ENCODE assay signal across 10 cellular contexts in the genomic region with DNA sequence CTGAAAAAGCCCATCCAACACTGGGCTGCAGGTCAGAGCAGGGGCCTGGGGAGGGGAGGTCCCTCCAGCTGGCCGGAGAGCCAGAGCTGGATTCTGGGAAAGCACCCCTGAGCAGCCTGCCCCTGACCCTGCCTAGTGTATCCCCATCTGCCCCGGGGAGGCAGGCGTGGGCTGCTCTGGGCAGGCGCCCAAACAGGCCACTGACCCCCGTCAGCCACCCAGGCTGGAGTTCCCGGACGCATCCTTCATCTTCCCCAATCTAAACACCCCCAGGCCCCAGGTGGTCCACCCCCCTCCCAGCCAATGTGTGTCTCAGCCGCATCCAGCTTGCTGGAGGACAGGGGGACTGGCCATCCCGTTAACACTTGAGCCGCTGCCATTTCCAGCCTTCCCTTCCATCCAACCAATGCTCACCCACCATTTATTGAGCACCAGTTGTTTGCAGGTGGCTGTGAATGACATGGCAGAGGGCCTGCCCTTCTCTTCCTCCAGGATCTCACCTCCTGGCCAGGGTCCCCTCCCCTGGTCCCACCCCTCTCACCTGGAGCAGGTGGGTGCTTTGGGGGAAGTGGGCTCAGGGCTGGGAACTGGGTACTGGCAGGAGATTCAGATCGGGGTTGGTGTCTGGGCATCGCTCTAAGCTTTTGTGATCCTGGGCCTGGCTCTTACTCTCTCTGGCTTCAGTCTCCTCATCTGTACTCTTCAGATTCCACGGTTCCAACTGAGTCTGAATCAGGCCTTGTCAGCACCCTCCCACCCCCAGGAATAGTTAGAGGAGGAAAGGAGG. TPM values are rescaled to one million over a fixed set of nuclear protein-coding genes. Genes with fewer than 3 reads are reported as not detected.
DNase-seq lines count a peak whose midpoint lies in the region; ATAC-seq and TF ChIP-seq lines count a peak whose summit lies in the region.
"Had no signal": no experiment of that assay in that cellular context is flagged by ENCODE, and none has a peak within 500 bp of the region (broad histone marks: within the 10 kb centered on the region; RNA-seq: fewer than 3 reads in every experiment).

No MANE protein-coding gene starts in this region.

- POLR2A ChIA-PET in GM10248 (lab: Yijun Ruan, JAX) = no interaction called here

- H3K4me2 ChIP-seq in Karpas-422 (ENCODE audit: low read depth, low read length, poor library complexity, severe bottlenecking) = peak overlapping the region; percentile 86
- peak overlapping the region; percentile 93 for H3K4me2 ChIP-seq in neural progenitor cell

- no peaks in the 10 kb centered on the region for H3K4me1 Mint-ChIP-seq in neural progenitor cell

- DNase-seq in GM10248 (ENCODE audit: extremely low spot score) = peak; percentile 22
- peak; percentile 56 for DNase-seq in Karpas-422
- peak in 1 of 10 donors; percentile 31 for DNase-seq in dorsolateral prefrontal cortex
- DNase-seq in neural progenitor cell (ENCODE audit: low spot score) = no peak
- no peak for DNase-seq in NCI-H446 treated with DMSO at 0.1 percent for 48 hours (lab: John Stamatoyannopoulos, UW)
- no peak for DNase-seq in NCI-H2081 treated with DMSO at 0.1 percent for 48 hours (lab: John Stamatoyannopoulos, UW)
- DNase-seq in NK-92 treated with Interleukin-12 subunit alpha and Interleukin-12 subunit beta, amount 100 ng/mL, for 24 hours (lab: John Stamatoyannopoulos, UW) = no peak
- DNase-seq: NCI-H526 had no signal

- peak overlapping the region; percentile 82 for H3K4me3 Mint-ChIP-seq in neural progenitor cell

- H2AFZ ChIP-seq in Karpas-422 (ENCODE audit: low read length) (no peak overlapping the region), neural progenitor cell (replicated peaks) (no peak overlapping the region)

- intact Hi-C loops in dorsolateral prefrontal cortex (cut with DNase I) = loop anchor here in 1 of 2 donors (5.0 kb wide), 1 partner anchor 107 kb away; no protein-coding TSS in a partner anchor

- H3K27me3 ChIP-seq in Karpas-422 (ENCODE audit: low read length) (no peaks in the 10 kb centered on the region), dorsolateral prefrontal cortex (peaks cover 0 to 18% (median 0%) of the 10 kb centered on the region in 45 donors), neural progenitor cell (peaks cover 93% of the 10 kb centered on the region)

- peaks cover 10% of the 10 kb centered on the region for H3F3A ChIP-seq in neural progenitor cell (ENCODE audit: low read depth)

- H4K20me1 ChIP-seq in Karpas-422 (ENCODE audit: insufficient read depth, low read depth, low read length) (no peaks in the 10 kb centered on the region), neural progenitor cell (ENCODE audit: low read depth) (no peaks in the 10 kb centered on the region)

- H3K9me3 ChIP-seq in Karpas-422 (ENCODE audit: low read length) (no peaks in the 10 kb centered on the region), neural progenitor cell (ENCODE audit: low read depth) (no peaks in the 10 kb centered on the region)

- H3K79me2 ChIP-seq in Karpas-422 (ENCODE audit: low read length) (peaks cover 63% of the 10 kb centered on the region), neural progenitor cell (ENCODE audit: low read depth) (no peaks in the 10 kb centered on the region)

- CTCF ChIA-PET in GM10248 (lab: Yijun Ruan, JAX) = interaction anchor here (1.4 to 9.8 kb wide), 4 partner anchors 12 to 117 kb away, joined by 3 to 135 read pairs (median 11); no protein-coding TSS in a partner anchor

- peaks cover 86% of the 10 kb centered on the region for H3K4me1 ChIP-seq in Karpas-422 (ENCODE audit: low read length)
- peaks cover 6% of the 10 kb centered on the region for H3K4me1 ChIP-seq in neural progenitor cell

- no peak for TF ChIP-seq CTCF in GM10248 (IDR thresholded peaks at IDR 0.05; ENCODE audit: control extremely low read depth, extremely low read depth, low read depth, missing control alignments)
- no peak for TF ChIP-seq CTCF in dorsolateral prefrontal cortex (IDR thresholded peaks at IDR 0.05 in 54 of 56, conservative IDR thresholded peaks at IDR 0.05 in 2 of 56; ENCODE audit: low read depth in 1 of 56, partially characterized antibody in 56 of 56)
- TF ChIP-seq CTCF in neural progenitor cell (IDR thresholded peaks at IDR 0.05) = no peak

- H3K36me3 ChIP-seq in Karpas-422 (ENCODE audit: insufficient read depth, low read length) (peaks cover 30% of the 10 kb centered on the region), neural progenitor cell (no peaks in the 10 kb centered on the region)

- peak overlapping the region; percentile 89 for H3K9ac ChIP-seq in Karpas-422 (ENCODE audit: low read length)
- H3K9ac ChIP-seq in neural progenitor cell = no peak overlapping the region

- H3K27ac ChIP-seq in Karpas-422 (ENCODE audit: low read length) (peak overlapping the region; percentile 99), dorsolateral prefrontal cortex (peak overlapping the region in 46 of 59 donors; percentile 4 to 91 (median 81)), neural progenitor cell (no peak overlapping the region)

- H3K27ac Mint-ChIP-seq in neural progenitor cell = no peak overlapping the region

- no peaks in the 10 kb centered on the region for H3K36me3 Mint-ChIP-seq in neural progenitor cell

- H3K4me3 ChIP-seq in Karpas-422 (ENCODE audit: low read length) (peak overlapping the region; percentile 74), dorsolateral prefrontal cortex (peak overlapping the region; percentile 47 to 83 (median 73)), neural progenitor cell (peak overlapping the region; percentile 87)

- ATAC-seq in HG03280 (IDR thresholded peaks at IDR 0.05; ENCODE audit: unreplicated experiment) = no peak

- H3K9me2 ChIP-seq in Karpas-422 (replicated peaks; ENCODE audit: insufficient read depth, low read length) = no peaks in the 10 kb centered on the region

- peaks cover 30% of the 10 kb centered on the region for H3K27me3 Mint-ChIP-seq in neural progenitor cell (ENCODE audit: insufficient read depth, low read depth)

- H3K9me3 Mint-ChIP-seq in neural progenitor cell = no peaks in the 10 kb centered on the region

RNA-seq across cellular contexts. Expression of a gene that starts 0.7 kb away (rescaled TPM):
- total RNA-seq in Karpas-422 (2014; rRNA removed; shearing (Covaris generic); ENCODE audit: low replicate concordance) = 227 and 481 TPM in 2 replicates
- 100 to 1,000 TPM in 1 of 120 experiments, 10 to 100 TPM in 119; 24.5 to 108 (median 51.0) TPM for total RNA-seq in dorsolateral prefrontal cortex
- total RNA-seq in neural progenitor cell (ENCODE audit: low replicate concordance) = 0.49 and 5.2 TPM in 2 replicates
- total RNA-seq: MCF 10A had no signal

Comparison
In these comparisons a context has a peak if more than half of its experiments do, and no peak if none do; other contexts are left out.
1. DNase-seq: peak in GM10248 (single experiment) and Karpas-422 (single experiment); none in neural progenitor cell (single experiment), NCI-H446 treated with DMSO at 0.1 percent for 48 hours (single experiment), NCI-H2081 treated with DMSO at 0.1 percent for 48 hours (single experiment) and NK-92 treated with Interleukin-12 subunit alpha and Interleukin-12 subunit beta, amount 100 ng/mL, for 24 hours (single experiment).
2. Peak in every context shown above with its lines, with median percentiles within 50 percentile points of each other: H3K4me3 ChIP-seq.